In genomic region chr20:3045816-3046676, GRCh38 we compare ENCODE assay signal across 8 cellular contexts. TPM values are rescaled to one million over a fixed set of nuclear protein-coding genes. Genes with fewer than 3 reads are reported as not detected.
DNase-seq lines count a peak whose midpoint lies in the region; ATAC-seq and TF ChIP-seq lines count a peak whose summit lies in the region.

Gene MRPS26, plus strand, starts transcription at chr20:3046052. Its CDS starts 17 bp downstream, at chr20:3046069.

- BruUV-seq in OCI-LY7 (replicated peaks; lab: Mats Ljungman, UMichigan), result TSS peak; percentile 37

- H3K9me2 ChIP-seq in OCI-LY7 (ENCODE audit: insufficient read depth, low read length), result no peaks in the 10 kb centered on the region

- H4K20me1 ChIP-seq in OCI-LY7 (ENCODE audit: insufficient read depth, low read length), result no peaks in the 10 kb centered on the region

- H3K4me1 ChIP-seq in OCI-LY7 (ENCODE audit: insufficient read depth, low read length, poor library complexity, severe bottlenecking) (peaks cover 13% of the 10 kb centered on the region), mucosa of stomach (ENCODE audit: control insufficient read depth, insufficient read depth, low read length) (peaks cover 19% of the 10 kb centered on the region)

- peaks cover 14% of the 10 kb centered on the region for H3K79me2 ChIP-seq in OCI-LY7 (ENCODE audit: insufficient read depth, low read depth, low read length)

- H3K9ac ChIP-seq in mucosa of stomach (ENCODE audit: low read length), result peak within 1 kb of the TSS; percentile 70

- H3K27ac ChIP-seq in OCI-LY7 (ENCODE audit: low read depth, low read length, poor library complexity, severe bottlenecking), result peak within 1 kb of the TSS; percentile 31

- H3K4me3 ChIP-seq in OCI-LY7 (ENCODE audit: low read depth, low read length, poor library complexity, severe bottlenecking) (peak within 1 kb of the TSS; percentile 78), mucosa of stomach (ENCODE audit: low read length) (peak within 1 kb of the TSS; percentile 79)

- intact Hi-C loops in OCI-LY7 (cut with micrococcal nuclease; ENCODE audit: unreplicated experiment), result no loop called here

- DNase-seq in COLO829 (ENCODE audit: low spot score) (peak; percentile 92), HK-2 (ENCODE audit: unreplicated experiment) (peak; percentile 94), OCI-LY7 (ENCODE audit: low spot score) (peak; percentile 91), activated T-cell treated with anti-CD3 and anti-CD28 coated beads for 48 hours (ENCODE audit: low read depth) (peak; percentile 84), erythroblast (lab: John Stamatoyannopoulos, UW) (peak; percentile 85 to 86)
- peak; percentile 88 for DNase-seq in stimulated activated CD8-positive, alpha-beta memory T cell treated with anti-CD3 and anti-CD28 coated beads, Interleukin-4, amount 100 ng/mL, for 48 hours

- peak; percentile 48 for TF ChIP-seq POLR2A in erythroblast (IDR thresholded peaks at IDR 0.05; ENCODE audit: low read length)

- CTCF ChIA-PET in OCI-LY7 (lab: Charles Lee; ENCODE audit: unreplicated experiment), result interaction anchor here (0.6 kb wide), 1 partner anchor 171 kb away, joined by 3 read pairs; no protein-coding TSS in a partner anchor

- H3K9me3 ChIP-seq in OCI-LY7 (ENCODE audit: low read length) (no peaks in the 10 kb centered on the region), mucosa of stomach (ENCODE audit: control insufficient read depth, low read length) (no peaks in the 10 kb centered on the region)

- POLR2A ChIA-PET in OCI-LY7 (lab: Charles Lee), result interaction anchor here (0.5 to 1.2 kb wide), 3 partner anchors 8 to 48 kb away, joined by 3 read pairs; no protein-coding TSS in a partner anchor

- H2AFZ ChIP-seq in OCI-LY7 (ENCODE audit: low read length), result peak within 1 kb of the TSS; percentile 73

- peaks cover 35% of the 10 kb centered on the region for H3K36me3 ChIP-seq in OCI-LY7 (ENCODE audit: insufficient read depth, low read length)
- H3K36me3 ChIP-seq in mucosa of stomach (ENCODE audit: control insufficient read depth, insufficient read depth, low read length), result peaks cover 9% of the 10 kb centered on the region

- H3K27me3 ChIP-seq in mucosa of stomach (ENCODE audit: control insufficient read depth, insufficient read depth, low read length), result no peaks in the 10 kb centered on the region

- TF ChIP-seq CTCF in OCI-LY7 (conservative IDR thresholded peaks at IDR 0.05; ENCODE audit: low read length), result no peak

- H3K4me2 ChIP-seq in OCI-LY7 (ENCODE audit: low read length), result peak within 1 kb of the TSS; percentile 83

- ATAC-seq in GM19452 (IDR thresholded peaks at IDR 0.05; ENCODE audit: unreplicated experiment), result peak; percentile 83

RNA-seq across cellular contexts. Expression of gene MRPS26, which starts in this region (rescaled TPM):
- 78.1 and 85.8 TPM in 2 replicates for total RNA-seq in OCI-LY7 (2014; rRNA removed; shearing (Covaris generic))
- 73.2 and 73.3 TPM in 2 replicates for total RNA-seq in OCI-LY7 (2022)

Comparison
In these comparisons a context has a peak if more than half of its experiments do, and no peak if none do; other contexts are left out.
1. Peak in every context shown above with its lines: DNase-seq, ATAC-seq, H3K4me3 ChIP-seq and H3K27ac ChIP-seq.